2 cellular contexts compared by ENCODE assay signal in the genomic region with DNA sequence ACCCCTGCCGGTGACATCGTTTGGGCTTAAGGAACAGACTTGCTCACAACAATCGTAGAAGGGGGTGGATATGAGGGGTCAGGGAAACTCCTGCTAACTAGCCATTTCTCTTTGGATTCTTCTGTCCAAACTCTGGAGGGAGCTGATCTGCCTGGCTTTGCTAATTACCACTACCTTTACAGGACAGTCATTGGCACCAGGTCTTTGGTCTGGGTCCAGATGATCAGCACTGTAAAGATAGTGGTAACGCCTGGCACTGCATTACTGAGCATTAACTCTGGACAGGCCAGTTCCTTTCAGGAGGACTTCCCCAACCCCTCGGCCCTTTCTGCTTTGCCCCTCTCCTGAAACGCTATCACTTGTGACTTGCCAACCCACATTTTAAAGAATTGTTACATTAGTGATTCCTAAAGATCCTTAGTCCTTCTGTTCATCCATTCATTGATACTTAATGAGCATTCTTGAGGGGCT.
A peak's percentile ranks its signal among the peaks of the same experiment; 100 is the strongest.
TF ChIP-seq lines count a peak whose summit lies in the region.

No MANE protein-coding gene starts in this region.

TF ChIP-seq in IMR-90, 13 proteins besides CTCF, POLR2A, EP300 and RAD21:
- TF ChIP-seq RFX5 (IDR thresholded peaks at IDR 0.05; ENCODE audit: low read depth, low read length) (no peak), MAZ (IDR thresholded peaks at IDR 0.05; ENCODE audit: borderline replicate concordance, low read depth, low read length) (peak; percentile 1; the same call in 1 of the 2 replicates)

TF ChIP-seq in HEK293T, 16 proteins besides CTCF, POLR2A, EP300 and RAD21:
- TF ChIP-seq, protein P1, sequence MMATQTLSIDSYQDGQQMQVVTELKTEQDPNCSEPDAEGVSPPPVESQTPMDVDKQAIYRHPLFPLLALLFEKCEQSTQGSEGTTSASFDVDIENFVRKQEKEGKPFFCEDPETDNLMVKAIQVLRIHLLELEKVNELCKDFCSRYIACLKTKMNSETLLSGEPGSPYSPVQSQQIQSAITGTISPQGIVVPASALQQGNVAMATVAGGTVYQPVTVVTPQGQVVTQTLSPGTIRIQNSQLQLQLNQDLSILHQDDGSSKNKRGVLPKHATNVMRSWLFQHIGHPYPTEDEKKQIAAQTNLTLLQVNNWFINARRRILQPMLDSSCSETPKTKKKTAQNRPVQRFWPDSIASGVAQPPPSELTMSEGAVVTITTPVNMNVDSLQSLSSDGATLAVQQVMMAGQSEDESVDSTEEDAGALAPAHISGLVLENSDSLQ (IDR thresholded peaks at IDR 0.05): no peak
- TF ChIP-seq FOXK2 (IDR thresholded peaks at IDR 0.05) (no peak), L3MBTL2 (conservative IDR thresholded peaks at IDR 0.05) (no peak), BHLHE40 (IDR thresholded peaks at IDR 0.05; ENCODE audit: borderline replicate concordance) (no peak), ELF4 (IDR thresholded peaks at IDR 0.05) (no peak), FOXA1 (IDR thresholded peaks at IDR 0.05) (no peak), LEF1 (IDR thresholded peaks at IDR 0.05; ENCODE audit: borderline replicate concordance) (no peak), TARDBP (IDR thresholded peaks at IDR 0.05) (no peak)
